Comparison of ENCODE assay signal across 19 cellular contexts in the genomic region with DNA sequence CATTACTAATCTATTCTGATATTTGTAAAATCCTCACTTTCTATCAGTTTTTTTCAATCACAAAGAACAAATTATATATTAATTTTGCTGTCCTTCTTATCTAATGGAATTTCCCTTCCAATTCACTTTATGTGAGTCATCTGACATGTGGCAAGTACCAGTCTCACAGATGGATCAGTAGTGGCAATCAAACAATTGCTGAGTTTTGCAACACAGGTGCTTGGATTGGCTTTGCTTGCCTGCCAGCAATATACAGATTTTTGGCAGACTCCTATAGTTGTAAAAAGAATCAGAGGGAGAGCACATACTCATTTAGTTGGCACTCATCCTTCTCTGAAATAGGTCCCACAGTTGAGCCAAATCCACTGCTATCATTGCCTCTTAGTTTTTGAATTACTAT.
DNase-seq lines count a peak whose midpoint lies in the region; ATAC-seq and TF ChIP-seq lines count a peak whose summit lies in the region.
"Had no signal": no experiment of that assay in that cellular context is flagged by ENCODE, and none has a peak within 500 bp of the region (broad histone marks: within the 10 kb centered on the region; RNA-seq: fewer than 3 reads in every experiment).

No MANE protein-coding gene starts in this region.

- no peak for TF ChIP-seq CTCF in Calu3 (IDR thresholded peaks at IDR 0.05; ENCODE audit: unreplicated experiment)
- no peak for TF ChIP-seq CTCF in cardiac fibroblast (IDR thresholded peaks at IDR 0.05; ENCODE audit: low read depth, low read length)

- DNase-seq in Calu3, result peak; percentile 36
- DNase-seq in NCI-H1105 treated with DMSO at 0.1 percent for 48 hours (lab: John Stamatoyannopoulos, UW), result peak; percentile 67
- peak; percentile 15 to 62 for DNase-seq in cardiac fibroblast (ENCODE audit: low read depth in 2 of 2)
- DNase-seq in kidney tubule cell (ENCODE audit: low spot score), result peak; percentile 54
- DNase-seq in amniotic stem cell (lab: John Stamatoyannopoulos, UW), result no peak
- no peak for DNase-seq in effector CD8-positive, alpha-beta T cell (lab: John Stamatoyannopoulos, UW)
- no peak for DNase-seq in HCEC 1CT
- DNase-seq: activated CD4-positive, alpha-beta T cell treated with anti-CD3 and anti-CD28 coated beads, Interleukin-2, amount 10 ng/mL, durations not matched to agents 24 days and 14 days; activated naive CD4-positive, alpha-beta T cell treated with anti-CD3 and anti-CD28 coated beads, Interleukin-2, amount 10 ng/mL, durations not matched to agents 7 days and 5 days; activated T-cell treated with anti-CD3 and anti-CD28 coated beads for 4 hours; DMS153; foreskin fibroblast; left ventricle myocardium superior; NCI-H2227 treated with DMSO at 0.1 percent for 48 hours; ovary had no signal

- H3K4me1 Mint-ChIP-seq in Calu3 (ENCODE audit: low read depth, unreplicated experiment), result peaks cover 51% of the 10 kb centered on the region
- H3K4me1 Mint-ChIP-seq: activated CD4-positive, alpha-beta T cell treated with anti-CD3 and anti-CD28 coated beads, Interleukin-2, amount 10 ng/mL, durations not matched to agents 24 days and 14 days; activated naive CD4-positive, alpha-beta T cell treated with anti-CD3 and anti-CD28 coated beads, Interleukin-2, amount 10 ng/mL, durations not matched to agents 7 days and 5 days; stimulated activated effector memory CD8-positive, alpha-beta T cell treated with anti-CD3 and anti-CD28 coated beads, Interleukin-12 subunit alpha, Interleukin-12 subunit beta, amount 100 ng/mL, for 72 hours had no signal

- H3K4me3 Mint-ChIP-seq in Calu3 (ENCODE audit: low read depth, unreplicated experiment), result no peak overlapping the region
- H3K4me3 Mint-ChIP-seq: activated CD4-positive, alpha-beta T cell treated with anti-CD3 and anti-CD28 coated beads, Interleukin-2, amount 10 ng/mL, durations not matched to agents 24 days and 14 days; activated naive CD4-positive, alpha-beta T cell treated with anti-CD3 and anti-CD28 coated beads, Interleukin-2, amount 10 ng/mL, durations not matched to agents 7 days and 5 days; brain; stimulated activated effector memory CD8-positive, alpha-beta T cell treated with anti-CD3 and anti-CD28 coated beads, Interleukin-12 subunit alpha, Interleukin-12 subunit beta, amount 100 ng/mL, for 72 hours had no signal

- intact Hi-C loops in Calu3 (cut with micrococcal nuclease; ENCODE audit: unreplicated experiment), result no loop called here

- BruUV-seq in Calu3 (replicated peaks; lab: Mats Ljungman, UMichigan), result no TSS peak

- no peaks in the 10 kb centered on the region for H3K9me3 Mint-ChIP-seq in Calu3 (ENCODE audit: low read depth, unreplicated experiment)
- H3K9me3 Mint-ChIP-seq: activated CD4-positive, alpha-beta T cell treated with anti-CD3 and anti-CD28 coated beads, Interleukin-2, amount 10 ng/mL, durations not matched to agents 24 days and 14 days; activated naive CD4-positive, alpha-beta T cell treated with anti-CD3 and anti-CD28 coated beads, Interleukin-2, amount 10 ng/mL, durations not matched to agents 7 days and 5 days had no signal

- no peak overlapping the region for H3K27ac Mint-ChIP-seq in Calu3 (ENCODE audit: unreplicated experiment)
- H3K27ac Mint-ChIP-seq: activated CD4-positive, alpha-beta T cell treated with anti-CD3 and anti-CD28 coated beads, Interleukin-2, amount 10 ng/mL, durations not matched to agents 24 days and 14 days; activated naive CD4-positive, alpha-beta T cell treated with anti-CD3 and anti-CD28 coated beads, Interleukin-2, amount 10 ng/mL, durations not matched to agents 7 days and 5 days; brain; stimulated activated effector memory CD8-positive, alpha-beta T cell treated with anti-CD3 and anti-CD28 coated beads, Interleukin-12 subunit alpha, Interleukin-12 subunit beta, amount 100 ng/mL, for 72 hours had no signal

- ATAC-seq in HG02938 (IDR thresholded peaks at IDR 0.05; ENCODE audit: unreplicated experiment), result no peak
- ATAC-seq: left ventricle myocardium superior; stimulated activated effector memory CD8-positive, alpha-beta T cell treated with anti-CD3 and anti-CD28 coated beads, Interleukin-12 subunit alpha, Interleukin-12 subunit beta, amount 100 ng/mL, for 72 hours had no signal

- no peak overlapping the region for H3K4me3 ChIP-seq in cardiac fibroblast (replicated peaks in 1 of 2; ENCODE audit: low read depth in 2 of 2, low read length in 2 of 2)
- H3K4me3 ChIP-seq: BLaER1, ovary had no signal

- H3K36me3 Mint-ChIP-seq in Calu3 (ENCODE audit: insufficient read depth, unreplicated experiment), result no peaks in the 10 kb centered on the region
- H3K36me3 Mint-ChIP-seq: activated naive CD4-positive, alpha-beta T cell treated with anti-CD3 and anti-CD28 coated beads, Interleukin-2, amount 10 ng/mL, durations not matched to agents 7 days and 5 days; brain; stimulated activated effector memory CD8-positive, alpha-beta T cell treated with anti-CD3 and anti-CD28 coated beads, Interleukin-12 subunit alpha, Interleukin-12 subunit beta, amount 100 ng/mL, for 72 hours had no signal

- CTCF ChIA-PET in Calu3 (lab: Charles Lee), result no interaction called here

- no peaks in the 10 kb centered on the region for H3K27me3 Mint-ChIP-seq in Calu3 (ENCODE audit: unreplicated experiment)
- H3K27me3 Mint-ChIP-seq: activated CD4-positive, alpha-beta T cell treated with anti-CD3 and anti-CD28 coated beads, Interleukin-2, amount 10 ng/mL, durations not matched to agents 24 days and 14 days; activated naive CD4-positive, alpha-beta T cell treated with anti-CD3 and anti-CD28 coated beads, Interleukin-2, amount 10 ng/mL, durations not matched to agents 7 days and 5 days had no signal

Comparison
In these comparisons a context has a peak if more than half of its experiments do, and no peak if none do; other contexts are left out.
1. DNase-seq: peak in Calu3 (single experiment), NCI-H1105 treated with DMSO at 0.1 percent for 48 hours (single experiment), cardiac fibroblast (2 of 2) and kidney tubule cell (single experiment); none in amniotic stem cell (single experiment), effector CD8-positive, alpha-beta T cell (single experiment) and HCEC 1CT (single experiment).